ENCODE assay signal across 11 cellular contexts in the genomic region with DNA sequence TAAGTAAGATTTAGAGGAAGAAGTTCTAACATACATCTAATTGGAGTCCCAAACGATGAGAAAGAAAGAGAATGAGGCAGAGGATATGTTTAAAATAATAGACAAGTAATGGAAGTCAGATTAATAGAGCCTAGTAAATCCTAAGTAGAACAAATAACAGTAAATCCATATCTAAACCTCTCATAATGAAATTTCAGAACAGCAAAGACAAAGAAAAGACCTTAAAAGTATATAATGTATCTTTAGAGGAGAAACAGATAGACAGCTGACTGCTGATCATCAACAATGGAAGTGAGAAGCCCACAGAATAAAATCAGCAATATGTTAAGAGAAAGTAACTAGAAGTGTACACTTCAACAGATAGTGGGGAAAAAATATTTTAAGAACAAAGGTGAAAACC.
"Had no signal": no experiment of that assay in that cellular context is flagged by ENCODE, and none has a peak within 500 bp of the region (broad histone marks: within the 10 kb centered on the region; RNA-seq: fewer than 3 reads in every experiment).

No MANE protein-coding gene starts in this region.

- ATAC-seq: GM23338, HCT116 had no signal

- H3K9ac ChIP-seq: GM23248 had no signal

- FAIRE-seq: H1, H54 had no signal

- H3K4me1 ChIP-seq: HAP-1 had no signal

- H3K27ac Mint-ChIP-seq: GM23338, H9, HFFc6 had no signal

- H3K4me2 ChIP-seq: GM23338 had no signal

- H3K36me3 ChIP-seq: HAP-1 had no signal

- H2AFZ ChIP-seq: GM23248, GM23338 had no signal

- H3K4me3 Mint-ChIP-seq: GM23338, H9, HFFc6 had no signal

- DNase-seq: GM23248, GOT3, H7, H9, HCEC 1CT, HFFc6 had no signal

- H3K27ac ChIP-seq: GM23248 had no signal

- H3K4me3 ChIP-seq: GM23248, GM23338, HAP-1 had no signal

- H3K9me3 ChIP-seq: HAP-1 had no signal
